In genomic region chr7:794207-794606, GRCh38 we compare ENCODE assay signal across 18 cellular contexts. TPM values are rescaled to one million over a fixed set of nuclear protein-coding genes. Genes with fewer than 3 reads are reported as not detected.
DNase-seq lines count a peak whose midpoint lies in the region; ATAC-seq, FAIRE-seq and TF ChIP-seq lines count a peak whose summit lies in the region.
"Had no signal": no experiment of that assay in that cellular context is flagged by ENCODE, and none has a peak within 500 bp of the region (broad histone marks: within the 10 kb centered on the region; RNA-seq: fewer than 3 reads in every experiment).

No MANE protein-coding gene starts in this region.

- FAIRE-seq in endothelial cell of umbilical vein (lab: Jason Lieb, UNC) = no peak
- FAIRE-seq: GM12892, GM19239, H54 had no signal

- H3K4me1 Mint-ChIP-seq in GM23338 = no peaks in the 10 kb centered on the region
- H3K4me1 Mint-ChIP-seq: CD8-positive, alpha-beta memory T cell had no signal

- no peak overlapping the region for H3K4me3 Mint-ChIP-seq in GM23338
- H3K4me3 Mint-ChIP-seq: CD8-positive, alpha-beta memory T cell had no signal

- no peaks in the 10 kb centered on the region for H3K79me2 ChIP-seq in endothelial cell of umbilical vein (ENCODE audit: control insufficient read depth, insufficient read depth, low read length)
- H3K79me2 ChIP-seq in GM23338 (replicated peaks; ENCODE audit: insufficient read depth) = no peaks in the 10 kb centered on the region

- H2AFZ ChIP-seq in endothelial cell of umbilical vein (ENCODE audit: low read depth, low read length) (no peak overlapping the region), GM23338 (no peak overlapping the region)

- POLR2A ChIA-PET in endothelial cell of umbilical vein (lab: Charles Lee) = no interaction called here

- no peaks in the 10 kb centered on the region for H3F3A ChIP-seq in GM23338 (replicated peaks; ENCODE audit: low read depth)

- no peaks in the 10 kb centered on the region for H3K9me1 ChIP-seq in endothelial cell of umbilical vein (replicated peaks; ENCODE audit: control insufficient read depth, extremely low read depth, insufficient read depth, low read length)

- no peaks in the 10 kb centered on the region for H3K9me2 ChIP-seq in GM23338 (ENCODE audit: insufficient read depth)

- no peak for TF ChIP-seq POLR2A in endothelial cell of umbilical vein (IDR thresholded peaks at IDR 0.05; ENCODE audit: low read depth, low read length)
- TF ChIP-seq POLR2A in gastrocnemius medialis (IDR thresholded peaks at IDR 0.05) = no peak

- no peak overlapping the region for H3K27ac Mint-ChIP-seq in GM23338

- H3K4me3 ChIP-seq in right atrium auricular region (no peak overlapping the region), H7 (ENCODE audit: insufficient read depth, low read depth, low read length) (no peak overlapping the region), endothelial cell of umbilical vein (replicated peaks in 1 of 3; ENCODE audit: insufficient read depth in 1 of 3, low read depth in 1 of 3, low read length in 3 of 3) (no peak overlapping the region), gastrocnemius medialis (no peak overlapping the region), GM23338 (no peak overlapping the region)
- H3K4me3 ChIP-seq: BLaER1 had no signal

- dilution Hi-C loops in endothelial cell of umbilical vein (cut with MboI; ENCODE audit: extremely low pct_ligation_motif_present, low sequenced_read_pairs) = no loop called here

- H4K20me1 ChIP-seq in endothelial cell of umbilical vein (replicated peaks; ENCODE audit: control insufficient read depth, extremely low read depth, insufficient read depth, low read length) (no peaks in the 10 kb centered on the region), GM23338 (replicated peaks; ENCODE audit: insufficient read depth) (no peaks in the 10 kb centered on the region)
- H4K20me1 ChIP-seq: BLaER1 had no signal

- H3K9me3 ChIP-seq in right atrium auricular region (no peaks in the 10 kb centered on the region), endothelial cell of umbilical vein (replicated peaks; ENCODE audit: control insufficient read depth, insufficient read depth, low read length) (no peaks in the 10 kb centered on the region), gastrocnemius medialis (no peaks in the 10 kb centered on the region)

- peaks cover 0 to 4% of the 10 kb centered on the region in 2 donors for H3K4me1 ChIP-seq in right atrium auricular region
- no peaks in the 10 kb centered on the region for H3K4me1 ChIP-seq in endothelial cell of umbilical vein (ENCODE audit: control insufficient read depth, extremely low read depth, insufficient read depth, low read length)
- H3K4me1 ChIP-seq in gastrocnemius medialis = peaks cover 18 to 26% of the 10 kb centered on the region in 2 donors
- no peaks in the 10 kb centered on the region for H3K4me1 ChIP-seq in GM23338 (ENCODE audit: insufficient read depth)
- H3K4me1 ChIP-seq: BLaER1, Caco-2 had no signal

- DNase-seq in Right ventricle myocardium superior = no peak
- DNase-seq in right atrium auricular region (ENCODE audit: low spot score) = no peak
- DNase-seq in H7 = peak; percentile 9
- DNase-seq in endothelial cell of umbilical vein (ENCODE audit: low read depth, low spot score) = no peak
- peak in 1 of 2 donors; percentile 53 for DNase-seq in gastrocnemius medialis
- DNase-seq in GM23338 (ENCODE audit: low spot score) = no peak
- DNase-seq in stimulated activated CD4-positive, alpha-beta T cell treated with anti-CD3 and anti-CD28 coated beads, Interleukin-2, amount 100 ng/mL, for 24 hours = no peak
- DNase-seq: 8988T, AML-193, Caco-2, DND-41, GDM1 had no signal

- H3K27me3 Mint-ChIP-seq in GM23338 (ENCODE audit: insufficient read depth, low read depth, poor library complexity) = peaks cover 2% of the 10 kb centered on the region
- H3K27me3 Mint-ChIP-seq: CD8-positive, alpha-beta memory T cell had no signal

- peaks cover 12% of the 10 kb centered on the region for H3K9me3 Mint-ChIP-seq in GM23338
- H3K9me3 Mint-ChIP-seq: CD8-positive, alpha-beta memory T cell had no signal

- BruUV-seq in endothelial cell of umbilical vein (replicated peaks; lab: Mats Ljungman, UMichigan) = no TSS peak

- H3K9ac ChIP-seq in endothelial cell of umbilical vein (replicated peaks; ENCODE audit: extremely low read depth, insufficient read depth, low read length) = no peak overlapping the region
- H3K9ac ChIP-seq: BLaER1 had no signal

- H3K36me3 Mint-ChIP-seq in GM23338 (ENCODE audit: low read depth) = peaks cover 17% of the 10 kb centered on the region; the same call in 2 of the 3 replicates

- in situ Hi-C loops in gastrocnemius medialis (cut with MboI; ENCODE audit: low sequenced_read_pairs in 4 of 4) = no loop called here

- intact Hi-C loops in Right ventricle myocardium superior (cut with DNase I) (no loop called here), endothelial cell of umbilical vein (cut with micrococcal nuclease) (no loop called here), gastrocnemius medialis (cut with DNase I; ENCODE audit: low total_unique reads) (loop anchor here (2.0 kb wide), 1 partner anchor 35 kb away; no protein-coding TSS in a partner anchor)

- CTCF ChIA-PET in endothelial cell of umbilical vein (lab: Charles Lee) = interaction anchor here (0.8 to 1.5 kb wide), 2 partner anchors 42 to 79 kb away, joined by 3 read pairs; no protein-coding TSS in a partner anchor

- H3K27me3 ChIP-seq in right atrium auricular region (no peaks in the 10 kb centered on the region), H7 (ENCODE audit: control insufficient read depth, insufficient read depth, low read length) (no peaks in the 10 kb centered on the region), endothelial cell of umbilical vein (ENCODE audit: control insufficient read depth in 2 of 2, insufficient read depth in 2 of 2, low read length in 2 of 2) (no peaks in the 10 kb centered on the region), gastrocnemius medialis (no peaks in the 10 kb centered on the region), GM23338 (ENCODE audit: insufficient read depth) (no peaks in the 10 kb centered on the region)
- H3K27me3 ChIP-seq: BLaER1 had no signal

- H3K36me3 ChIP-seq in right atrium auricular region = no peaks in the 10 kb centered on the region
- H3K36me3 ChIP-seq in H7 (replicated peaks; ENCODE audit: control insufficient read depth, insufficient read depth, low read length) = no peaks in the 10 kb centered on the region
- H3K36me3 ChIP-seq in endothelial cell of umbilical vein (ENCODE audit: control insufficient read depth in 2 of 2, extremely low read depth in 1 of 2, insufficient read depth in 2 of 2, low read length in 2 of 2) = no peaks in the 10 kb centered on the region
- H3K36me3 ChIP-seq in gastrocnemius medialis = no peaks in the 10 kb centered on the region
- H3K36me3 ChIP-seq in GM23338 (ENCODE audit: insufficient read depth) = no peaks in the 10 kb centered on the region

- no peak overlapping the region for H3K4me2 ChIP-seq in endothelial cell of umbilical vein (ENCODE audit: insufficient read depth, low read length)
- H3K4me2 ChIP-seq in GM23338 = no peak overlapping the region
- H3K4me2 ChIP-seq: BLaER1 had no signal

- no peak overlapping the region for H3K27ac ChIP-seq in right atrium auricular region
- peak overlapping the region; percentile 24 for H3K27ac ChIP-seq in endothelial cell of umbilical vein (ENCODE audit: insufficient read depth, low read depth, low read length)
- peak overlapping the region; percentile 81 to 90 (median 88) for H3K27ac ChIP-seq in gastrocnemius medialis
- H3K27ac ChIP-seq in GM23338 (ENCODE audit: low read depth) = no peak overlapping the region
- H3K27ac ChIP-seq: BLaER1 had no signal

- ATAC-seq in Right ventricle myocardium superior (ENCODE audit: poor library complexity) = peak; percentile 25
- ATAC-seq in gastrocnemius medialis = peak; percentile 88 to 92
- ATAC-seq in GM23338 = no peak
- no peak for ATAC-seq in HG03280 (IDR thresholded peaks at IDR 0.05; ENCODE audit: unreplicated experiment)

- TF ChIP-seq CTCF in right atrium auricular region (IDR thresholded peaks at IDR 0.05) (no peak), endothelial cell of umbilical vein (IDR thresholded peaks at IDR 0.05; ENCODE audit: extremely low read depth in 1 of 2, insufficient read depth in 1 of 2, low read depth in 1 of 2, low read length in 2 of 2) (no peak), gastrocnemius medialis (IDR thresholded peaks at IDR 0.05 in 4 of 5, conservative IDR thresholded peaks at IDR 0.05 in 1 of 5) (no peak), GM23338 (conservative IDR thresholded peaks at IDR 0.05; ENCODE audit: low read depth in 2 of 2) (no peak)

TF ChIP-seq in endothelial cell of umbilical vein, 7 proteins besides CTCF, POLR2A, EP300 and RAD21 (continues in another document):
- TF ChIP-seq FOS (IDR thresholded peaks at IDR 0.05; ENCODE audit: borderline replicate concordance, insufficient read depth, low read length) = no peak
- no peak for TF ChIP-seq GATA2 (IDR thresholded peaks at IDR 0.05; ENCODE audit: insufficient read depth, insufficient read length, low read depth, low read length)
- TF ChIP-seq, protein P1, sequence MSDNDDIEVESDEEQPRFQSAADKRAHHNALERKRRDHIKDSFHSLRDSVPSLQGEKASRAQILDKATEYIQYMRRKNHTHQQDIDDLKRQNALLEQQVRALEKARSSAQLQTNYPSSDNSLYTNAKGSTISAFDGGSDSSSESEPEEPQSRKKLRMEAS (IDR thresholded peaks at IDR 0.05; ENCODE audit: insufficient read depth, insufficient read length) = no peak

TF ChIP-seq in GM23338, 12 proteins besides CTCF, POLR2A, EP300 and RAD21 (continues in another document):
- TF ChIP-seq STAT1 (IDR thresholded peaks at IDR 0.05; ENCODE audit: unreplicated experiment) (no peak), EZH2 (IDR thresholded peaks at IDR 0.05; ENCODE audit: low read depth, unreplicated experiment) (no peak)

RNA-seq across cellular contexts. Expression of gene SUN1, which starts 38.1 kb away (rescaled TPM):
- 177 TPM for total RNA-seq in Right ventricle myocardium superior
- total RNA-seq in right atrium auricular region = 10 to 100 TPM; 84.4 to 97.5 TPM
- total RNA-seq in H7 (2014; rRNA removed; shearing (Covaris generic)) = 60.5 and 82.1 TPM in 2 replicates
- total RNA-seq in endothelial cell of umbilical vein = 142 and 158 TPM in 2 replicates
- 347 and 410 TPM in 2 replicates for polyA plus RNA-seq in endothelial cell of umbilical vein
- polyA plus RNA-seq in endothelial cell of umbilical vein (2011; cell fraction: cytosol; rRNA removed) = 164 and 169 TPM in 2 replicates
- polyA plus RNA-seq in endothelial cell of umbilical vein (2011; cell fraction: nucleus; rRNA removed) = 822 and 979 TPM in 2 replicates
- polyA plus RNA-seq in endothelial cell of umbilical vein (2012) = 78.6 and 85.8 TPM in 2 replicates
- polyA minus RNA-seq in endothelial cell of umbilical vein = 419 and 455 TPM in 2 replicates
- polyA minus RNA-seq in endothelial cell of umbilical vein (2011; cell fraction: cytosol; rRNA and poly(A)+ RNA removed) = 47.2 TPM
- polyA minus RNA-seq in endothelial cell of umbilical vein (2011; cell fraction: nucleus; rRNA and poly(A)+ RNA removed) = 300 and 347 TPM in 2 replicates
- 100 to 1,000 TPM; 112 to 154 (median 132) TPM for total RNA-seq in gastrocnemius medialis
- 143 and 145 TPM in 2 replicates for total RNA-seq in GM23338 (2014; rRNA removed; shearing (Covaris generic))
- 57.9 and 63.3 TPM in 2 replicates for polyA plus RNA-seq in GM23338 (2016; fragmentation: Nextera tagmentation; extraction: Ambion mirVana)

Comparison
In these comparisons a context has a peak if more than half of its experiments do, and no peak if none do; other contexts are left out.
1. ATAC-seq: peak in Right ventricle myocardium superior (single experiment) and gastrocnemius medialis (2 of 2); none in GM23338 (single experiment) and HG03280 (single experiment).
2. H3K27ac ChIP-seq: peak in endothelial cell of umbilical vein (single experiment) and gastrocnemius medialis (4 of 4); none in right atrium auricular region (0 of 2) and GM23338 (single experiment).